ENCODE assay signal across 8 cellular contexts in genomic region chr1:205227584-205228006, GRCh38. TPM values are rescaled to one million over a fixed set of nuclear protein-coding genes. Genes with fewer than 3 reads are reported as not detected.
DNase-seq lines count a peak whose midpoint lies in the region; ATAC-seq, FAIRE-seq and TF ChIP-seq lines count a peak whose summit lies in the region.

TSS of gene TMCC2 (plus strand) at chr1:205227946. CDS start at chr1:205228565, 619 bp downstream.

- H3K4me3 ChIP-seq in bronchial epithelial cell (ENCODE audit: low read depth, low read length) = peak within 1 kb of the TSS; percentile 43
- H3K4me3 ChIP-seq in skeletal muscle tissue (ENCODE audit: low read length in 3 of 3) = peak within 1 kb of the TSS; percentile 77 to 82 (median 82)

- no peak for FAIRE-seq in bronchial epithelial cell (lab: Jason Lieb, UNC)

- no peak for TF ChIP-seq CTCF in bronchial epithelial cell (IDR thresholded peaks at IDR 0.05; ENCODE audit: insufficient read depth, low read length, severe bottlenecking)

- H3K27me3 ChIP-seq in bronchial epithelial cell (ENCODE audit: control insufficient read depth, insufficient read depth, low read length) (peaks cover 1% of the 10 kb centered on the region), skeletal muscle tissue (ENCODE audit: control insufficient read depth in 3 of 3, insufficient read depth in 3 of 3, low read length in 3 of 3) (no peaks in the 10 kb centered on the region)

- H3K36me3 ChIP-seq in bronchial epithelial cell (ENCODE audit: control insufficient read depth, insufficient read depth, low read length) (no peaks in the 10 kb centered on the region), skeletal muscle tissue (ENCODE audit: control insufficient read depth in 3 of 3, insufficient read depth in 3 of 3, low read length in 3 of 3) (peaks cover 0 to 3% (median 0%) of the 10 kb centered on the region in 3 donors)

- H3K9ac ChIP-seq in skeletal muscle tissue (ENCODE audit: low read depth in 1 of 3, low read length in 3 of 3) = peak within 1 kb of the TSS; percentile 67 to 84 (median 80)

- peak within 1 kb of the TSS; percentile 32 for H3K27ac ChIP-seq in skeletal muscle tissue (ENCODE audit: low read depth, low read length)

- peak; percentile 82 for DNase-seq in GDM1 (lab: John Stamatoyannopoulos, UW)
- DNase-seq in NCI-H226 = peak; percentile 87
- peak; percentile 20 to 49 (median 30) for DNase-seq in activated CD4-positive, CD25-positive, alpha-beta regulatory T cell (lab: John Stamatoyannopoulos, UW)
- peak; percentile 58 for DNase-seq in bronchial epithelial cell (ENCODE audit: low read depth)
- peak; percentile 98 for DNase-seq in iPS-NIHi11 (ENCODE audit: low spot score)

- ATAC-seq in HG03103 (IDR thresholded peaks at IDR 0.05; ENCODE audit: low read depth, unreplicated experiment) (peak; percentile 81), HG03196 (IDR thresholded peaks at IDR 0.05; ENCODE audit: unreplicated experiment) (no peak)

- no peaks in the 10 kb centered on the region for H3K9me3 ChIP-seq in skeletal muscle tissue (ENCODE audit: control insufficient read depth in 3 of 3, low read length in 3 of 3)

- H3K4me1 ChIP-seq in skeletal muscle tissue (ENCODE audit: control insufficient read depth in 3 of 3, insufficient read depth in 3 of 3, low read length in 3 of 3) = peaks cover 31 to 52% (median 41%) of the 10 kb centered on the region in 3 donors

RNA-seq across cellular contexts. Expression of gene TMCC2, which starts in this region (rescaled TPM):
- total RNA-seq in bronchial epithelial cell (0.51 and 0.53 TPM in 2 replicates), skeletal muscle tissue (15.1 TPM)

Comparison
In these comparisons a context has a peak if more than half of its experiments do, and no peak if none do; other contexts are left out.
1. RNA of gene TMCC2 (total RNA-seq): 15.1 TPM in skeletal muscle tissue (single experiment); 0.51 to 0.53 TPM in bronchial epithelial cell; every median in the first group is over 10 times any median in the second.
2. Peak in DNase-seq and H3K4me3 ChIP-seq in bronchial epithelial cell; RNA of the gene not detected or under 1 TPM.
3. DNase-seq: peak in every context shown above with its lines; median percentile 98 in iPS-NIHi11; 87 in NCI-H226; 82 in GDM1; 58 in bronchial epithelial cell; 30 in activated CD4-positive, CD25-positive, alpha-beta regulatory T cell.